ENCODE assay signal across 18 cellular contexts in the genomic region with DNA sequence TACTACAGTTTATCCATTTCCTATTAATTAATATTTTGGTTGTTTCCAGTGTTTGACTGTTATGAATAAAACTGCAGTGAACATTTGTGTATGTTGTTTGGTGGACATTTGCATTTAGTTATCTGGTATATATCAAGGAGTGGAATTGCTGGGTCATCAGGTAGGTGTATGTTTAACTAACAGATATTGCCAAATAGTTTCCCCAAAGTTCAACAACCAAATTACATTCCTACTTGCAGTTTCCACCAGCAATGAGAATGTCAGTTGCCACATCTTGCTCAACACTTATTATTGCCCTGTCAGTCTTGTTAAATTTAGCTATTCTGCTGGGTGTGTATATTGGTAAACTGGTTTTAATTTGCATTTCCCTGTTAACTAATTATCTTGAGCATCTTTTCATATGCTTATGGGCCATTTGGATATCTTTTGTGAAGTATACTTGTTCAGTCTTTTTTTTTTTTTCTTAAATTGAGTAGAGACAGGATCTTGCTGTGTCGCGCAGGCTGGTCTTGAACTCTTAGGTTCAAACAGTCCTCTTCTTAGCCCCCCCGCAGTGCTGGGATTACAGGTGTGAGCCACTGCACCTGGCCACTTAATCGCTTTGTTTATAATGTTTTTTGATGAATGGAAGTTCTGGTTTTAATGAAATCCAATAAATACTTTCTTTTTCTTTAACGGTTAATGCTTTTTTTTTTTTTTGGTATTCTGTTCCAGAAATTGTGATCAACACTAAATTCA. TPM values are rescaled to one million over a fixed set of nuclear protein-coding genes. Genes with fewer than 3 reads are reported as not detected.
DNase-seq lines count a peak whose midpoint lies in the region; ATAC-seq, FAIRE-seq and TF ChIP-seq lines count a peak whose summit lies in the region.
"Had no signal": no experiment of that assay in that cellular context is flagged by ENCODE, and none has a peak within 500 bp of the region (broad histone marks: within the 10 kb centered on the region; RNA-seq: fewer than 3 reads in every experiment).

No MANE protein-coding gene starts in this region.

- 0 out of 3 replicates have a peak overlapping the region, but pooled peaks have one; percentile 15 for H3K4me2 ChIP-seq in A549

- no peak for FAIRE-seq in A549 (lab: Jason Lieb, UNC)
- FAIRE-seq: HTR-8/SVneo had no signal

- no peak for TF ChIP-seq EP300 in A549 (IDR thresholded peaks at IDR 0.05)

- no peak for TF ChIP-seq POLR2A in A549 (IDR thresholded peaks at IDR 0.05; ENCODE audit: low read length)

- no peak for ATAC-seq in A549
- peak; percentile 40 for ATAC-seq in left colon
- ATAC-seq in stimulated activated naive B cell treated with anti-CD40 and anti-IgM and Interleukin-4, amounts not matched to agents 10 μg/mL and 1 μg/mL and 100 μg/mL, for 72 hours (replicated peaks) = no peak
- ATAC-seq in T-cell (replicated peaks in 1 of 4) = no peak

- POLR2A ChIA-PET in A549 (lab: Yijun Ruan, JAX) (no interaction called here), T-cell (lab: Charles Lee) (interaction anchor here in 1 of 2 donors (0.7 kb wide), 1 partner anchor 12 kb away, joined by 3 read pairs; no protein-coding TSS in a partner anchor)

- intact Hi-C loops in left colon (cut with DNase I, micrococcal nuclease) = no loop called here

- H3K4me1 ChIP-seq in A549 = peaks cover 35% of the 10 kb centered on the region

- no peak for TF ChIP-seq RAD21 in A549 (conservative IDR thresholded peaks at IDR 0.05 in 1 of 2, IDR thresholded peaks at IDR 0.05 in 1 of 2)

- H3K27me3 Mint-ChIP-seq in stimulated activated naive B cell treated with anti-CD40 and anti-IgM and Interleukin-4, amounts not matched to agents 10 μg/mL and 1 μg/mL and 100 μg/mL, for 72 hours = no peaks in the 10 kb centered on the region
- H3K27me3 Mint-ChIP-seq in T-cell = no peaks in the 10 kb centered on the region
- H3K27me3 Mint-ChIP-seq: activated naive CD4-positive, alpha-beta T cell treated with anti-CD3 and anti-CD28 coated beads, Interleukin-2, amount 50 U/mL, for 24 hours had no signal

- DNase-seq in A549 (ENCODE audit: low read depth in 1 of 2, low spot score in 1 of 2) = no peak
- DNase-seq in HL-60 (ENCODE audit: low read depth in 1 of 2, low spot score in 1 of 2) = peak; percentile 65 to 71
- DNase-seq in SIG-M5 treated with dmso at 0.1 percent for 504 hours (lab: John Stamatoyannopoulos, UW; ENCODE audit: unreplicated experiment) = peak; percentile 90
- no peak for DNase-seq in left colon
- DNase-seq in effector CD4-positive, alpha-beta T cell = no peak
- no peak for DNase-seq in stimulated activated naive B cell treated with anti-CD40 and anti-IgM and Interleukin-4, amounts not matched to agents 10 μg/mL and 1 μg/mL and 100 μg/mL, for 72 hours
- DNase-seq in activated naive CD4-positive, alpha-beta T cell treated with anti-CD3 and anti-CD28 coated beads, Interleukin-2, amount 50 U/mL, for 16 hours = no peak
- no peak for DNase-seq in T-cell
- DNase-seq: activated CD4-positive, alpha-beta T cell treated with anti-CD3 and anti-CD28 coated beads for 1 hour; dorsolateral prefrontal cortex; head of caudate nucleus; NCI-H446 treated with DMSO at 0.1 percent for 48 hours; retina had no signal

- 89% methylated on average over 5 of the region's 5 CpGs for WGBS in A549 (ENCODE audit: missing lambda C conversion rate)

- peaks cover 25 to 43% of the 10 kb centered on the region in 2 donors for H3K4me1 Mint-ChIP-seq in stimulated activated naive B cell treated with anti-CD40 and anti-IgM and Interleukin-4, amounts not matched to agents 10 μg/mL and 1 μg/mL and 100 μg/mL, for 72 hours
- peaks cover 77 to 87% (median 85%) of the 10 kb centered on the region in 3 donors for H3K4me1 Mint-ChIP-seq in T-cell

- peaks cover 2 to 4% of the 10 kb centered on the region in 2 donors for H3K9me3 Mint-ChIP-seq in stimulated activated naive B cell treated with anti-CD40 and anti-IgM and Interleukin-4, amounts not matched to agents 10 μg/mL and 1 μg/mL and 100 μg/mL, for 72 hours
- no peaks in the 10 kb centered on the region for H3K9me3 Mint-ChIP-seq in T-cell
- H3K9me3 Mint-ChIP-seq: activated naive CD4-positive, alpha-beta T cell treated with anti-CD3 and anti-CD28 coated beads, Interleukin-2, amount 50 U/mL, for 24 hours had no signal

- H3K4me3 ChIP-seq in A549 = no peak overlapping the region
- no peak overlapping the region for H3K4me3 ChIP-seq in HL-60 (replicated peaks; ENCODE audit: insufficient read depth, low read length)
- H3K4me3 ChIP-seq: tibial nerve had no signal

- CTCF ChIA-PET in A549 (lab: Yijun Ruan, JAX) = interaction anchor here (0.6 to 7.0 kb wide), 5 partner anchors 9 to 745 kb away, joined by 3 to 47 read pairs (median 4); no protein-coding TSS in a partner anchor
- CTCF ChIA-PET in T-cell (lab: Charles Lee) = interaction anchor here in 1 of 2 donors (0.7 kb wide), 1 partner anchor 36 kb away, joined by 3 read pairs; no protein-coding TSS in a partner anchor

- no peak for TF ChIP-seq CTCF in A549 (IDR thresholded peaks at IDR 0.05)
- no peak for TF ChIP-seq CTCF in HL-60 (IDR thresholded peaks at IDR 0.05; ENCODE audit: insufficient read depth, low read length)

- H3K27ac ChIP-seq in A549 = no peak overlapping the region
- H3K27ac ChIP-seq in HL-60 (replicated peaks) = peak overlapping the region; percentile 57
- H3K27ac ChIP-seq: C4-2B, dorsolateral prefrontal cortex had no signal

- H3K27ac Mint-ChIP-seq in stimulated activated naive B cell treated with anti-CD40 and anti-IgM and Interleukin-4, amounts not matched to agents 10 μg/mL and 1 μg/mL and 100 μg/mL, for 72 hours = no peak overlapping the region
- H3K27ac Mint-ChIP-seq in T-cell = peak overlapping the region in 1 of 2 donors; percentile 0
- H3K27ac Mint-ChIP-seq: activated naive CD4-positive, alpha-beta T cell treated with anti-CD3 and anti-CD28 coated beads, Interleukin-2, amount 50 U/mL, for 24 hours had no signal

- H3K4me3 Mint-ChIP-seq in stimulated activated naive B cell treated with anti-CD40 and anti-IgM and Interleukin-4, amounts not matched to agents 10 μg/mL and 1 μg/mL and 100 μg/mL, for 72 hours = no peak overlapping the region
- H3K4me3 Mint-ChIP-seq in T-cell = peak overlapping the region in 1 of 3 donors; percentile 30
- H3K4me3 Mint-ChIP-seq: mesothelial cell of epicardium had no signal

- H3K36me3 Mint-ChIP-seq in stimulated activated naive B cell treated with anti-CD40 and anti-IgM and Interleukin-4, amounts not matched to agents 10 μg/mL and 1 μg/mL and 100 μg/mL, for 72 hours = peaks cover 32 to 46% of the 10 kb centered on the region in 2 donors
- peaks cover 40% of the 10 kb centered on the region for H3K36me3 Mint-ChIP-seq in T-cell

- H3K27me3 ChIP-seq in HL-60 (ENCODE audit: insufficient read depth, poor library complexity, severe bottlenecking) = no peaks in the 10 kb centered on the region
- H3K27me3 ChIP-seq: dorsolateral prefrontal cortex, tibial nerve had no signal

- peaks cover 6% of the 10 kb centered on the region; the same call in 1 of the 3 replicates for H3K9me3 ChIP-seq in A549
- H3K9me3 ChIP-seq: tibial nerve had no signal

TF ChIP-seq in A549, 52 proteins besides CTCF, POLR2A, EP300 and RAD21:
- TF ChIP-seq ESRRA (IDR thresholded peaks at IDR 0.05; ENCODE audit: borderline replicate concordance, low read length) (no peak), ZFP36 (IDR thresholded peaks at IDR 0.05; ENCODE audit: borderline replicate concordance, partially characterized antibody) (no peak), MAFK (IDR thresholded peaks at IDR 0.05; ENCODE audit: partially characterized antibody) (peak; percentile 11), CEBPB (IDR thresholded peaks at IDR 0.05) (peak in 1 of 2 experiments; percentile 44; a peak in 2 of 4 replicates), GATA3 (IDR thresholded peaks at IDR 0.05; ENCODE audit: borderline replicate concordance) (no peak), RARB (CRISPR knock-in tag; IDR thresholded peaks at IDR 0.05) (no peak)

RNA-seq across cellular contexts. Expression of a gene that starts 7.9 kb away (rescaled TPM):
- polyA plus RNA-seq in A549 (2011; rRNA removed) (59.1 and 103 TPM in 2 replicates), A549 (2017; fragmentation: RNase III; extraction: RNeasy Plus Mini Kit Qiagen cat#74134 plus additional on column Dnase treatment) (18.4 to 19.7 TPM (median 19.5 TPM) in 3 replicates)
- 13.8 and 19.7 TPM in 2 replicates for polyA plus RNA-seq in A549 (2012; cell fraction: cytosol; rRNA removed)
- polyA plus RNA-seq in A549 (2012; cell fraction: nucleus; rRNA removed) = 6.6 and 7.9 TPM in 2 replicates
- polyA minus RNA-seq in A549 (2011; rRNA and poly(A)+ RNA removed) = 242 and 289 TPM in 2 replicates
- total RNA-seq in left colon (10 to 100 TPM; 51.2 to 55.3 TPM), T-cell (10 to 100 TPM; 36.9 to 75.8 (median 55.3) TPM)

RNA-seq across cellular contexts. Expression of a gene that starts 55.9 kb away (rescaled TPM):
- 47.5 and 58.0 TPM in 2 replicates for polyA plus RNA-seq in A549 (2011; rRNA removed)
- 87.7 and 149 TPM in 2 replicates for polyA plus RNA-seq in A549 (2012; cell fraction: cytosol; rRNA removed)
- polyA plus RNA-seq in A549 (2012; cell fraction: nucleus; rRNA removed) = 166 and 173 TPM in 2 replicates
- polyA plus RNA-seq in A549 (2017; fragmentation: RNase III; extraction: RNeasy Plus Mini Kit Qiagen cat#74134 plus additional on column Dnase treatment) = 69.5 to 74.0 TPM (median 69.7 TPM) in 3 replicates
- 124 and 139 TPM in 2 replicates for polyA minus RNA-seq in A549 (2011; rRNA and poly(A)+ RNA removed)
- total RNA-seq in left colon = 10 to 100 TPM; 24.6 to 32.2 TPM
- total RNA-seq in T-cell = 10 to 100 TPM; 15.4 to 24.0 (median 17.9) TPM

Comparison
In these comparisons a context has a peak if more than half of its experiments do, and no peak if none do; other contexts are left out.
1. DNase-seq: peak in HL-60 (2 of 2) and SIG-M5 treated with dmso at 0.1 percent for 504 hours (single experiment); none in A549 (0 of 2), left colon (0 of 2), effector CD4-positive, alpha-beta T cell (single experiment), stimulated activated naive B cell treated with anti-CD40 and anti-IgM and Interleukin-4, amounts not matched to agents 10 μg/mL and 1 μg/mL and 100 μg/mL, for 72 hours (single experiment), activated naive CD4-positive, alpha-beta T cell treated with anti-CD3 and anti-CD28 coated beads, Interleukin-2, amount 50 U/mL, for 16 hours (single experiment) and T-cell (0 of 34).